In genomic region chr15:52653451-52653964, GRCh38 we compare ENCODE assay signal across 8 cellular contexts. TPM values are rescaled to one million over a fixed set of nuclear protein-coding genes. Genes with fewer than 3 reads are reported as not detected.
DNase-seq lines count a peak whose midpoint lies in the region; ATAC-seq and TF ChIP-seq lines count a peak whose summit lies in the region.

No MANE protein-coding gene starts in this region.

- H3K79me1 ChIP-seq in IMR-90 (ENCODE audit: low read depth in 1 of 2, low read length in 2 of 2) (peaks cover 6 to 19% of the 10 kb centered on the region in 2 experiments; a peak in 2 of 4 replicates), mesendoderm (ENCODE audit: low read length) (no peaks in the 10 kb centered on the region)

- no peaks in the 10 kb centered on the region for H4K20me1 ChIP-seq in IMR-90 (ENCODE audit: insufficient read depth, low read length)
- H4K20me1 ChIP-seq in mammary epithelial cell (ENCODE audit: insufficient read depth, low read length) = no peaks in the 10 kb centered on the region

- no CpG with 5 or more reads among the region's 4 CpGs for WGBS in IMR-90 (ENCODE audit: extremely low coverage in 2 of 2, insufficient read length in 1 of 2), 2 experiments
- WGBS in mammary epithelial cell (ENCODE audit: low coverage, missing lambda C conversion rate) = 34% methylated on average over 4 of the region's 4 CpGs
- no CpG with 5 or more reads among the region's 4 CpGs for WGBS in mesendoderm (ENCODE audit: extremely low coverage, insufficient coverage, low lambda C conversion rate)

- H2AK5ac ChIP-seq in IMR-90 (ENCODE audit: low read depth, low read length) (peak overlapping the region; percentile 11; the same call in 1 of the 2 replicates), mesendoderm (ENCODE audit: low read length) (no peak overlapping the region)

- H3K9ac ChIP-seq in IMR-90 (ENCODE audit: low read depth, low read length) = no peak overlapping the region
- H3K9ac ChIP-seq in mammary epithelial cell (ENCODE audit: insufficient read depth, low read length) = no peak overlapping the region
- no peak overlapping the region for H3K9ac ChIP-seq in mesendoderm (ENCODE audit: low read length)

- 0 out of 2 replicates have a peak overlapping the region, but pooled peaks have one; percentile 22 for H4K5ac ChIP-seq in IMR-90 (ENCODE audit: low read depth, low read length)
- no peak overlapping the region for H4K5ac ChIP-seq in mesendoderm (ENCODE audit: low read length)

- BruUV-seq in IMR-90 (replicated peaks; lab: Mats Ljungman, UMichigan) (no TSS peak), mammary epithelial cell (replicated peaks; lab: Mats Ljungman, UMichigan) (no TSS peak)

- POLR2A ChIA-PET in IMR-90 (lab: Charles Lee; ENCODE audit: unreplicated experiment) = no interaction called here

- ATAC-seq in IMR-90 (ENCODE audit: low read depth) = no peak

- H3K27me3 ChIP-seq in IMR-90 (ENCODE audit: control insufficient read depth, insufficient read depth, low read length) = no peaks in the 10 kb centered on the region
- H3K27me3 ChIP-seq in mammary epithelial cell (ENCODE audit: insufficient read depth, low read length) = no peaks in the 10 kb centered on the region
- no peaks in the 10 kb centered on the region for H3K27me3 ChIP-seq in mesendoderm (ENCODE audit: insufficient read depth, low read length, poor library complexity)

- H3K4me1 ChIP-seq in IMR-90 (ENCODE audit: control insufficient read depth, insufficient read depth, low read length) (peaks cover 5% of the 10 kb centered on the region; the same call in 1 of the 2 replicates), mammary epithelial cell (ENCODE audit: insufficient read depth, low read length) (peaks cover 36% of the 10 kb centered on the region), mesendoderm (ENCODE audit: control insufficient read depth, low read depth, low read length) (no peaks in the 10 kb centered on the region)

- no peak for TF ChIP-seq POLR2A in IMR-90 (IDR thresholded peaks at IDR 0.05; ENCODE audit: low read depth, low read length)

- peak overlapping the region; percentile 36; the same call in 1 of the 2 replicates for H3K27ac ChIP-seq in IMR-90 (ENCODE audit: insufficient read depth, low read length)
- H3K27ac ChIP-seq in mammary epithelial cell (ENCODE audit: insufficient read depth, low read depth, low read length) = peak overlapping the region; percentile 76
- no peak overlapping the region for H3K27ac ChIP-seq in mesendoderm (ENCODE audit: low read depth, low read length)
- H3K27ac ChIP-seq in coronary artery = peak overlapping the region in 1 of 2 donors; percentile 72

- H4K8ac ChIP-seq in IMR-90 (ENCODE audit: low read depth in 2 of 2, low read length in 2 of 2) = peak overlapping the region in 1 of 2 experiments; percentile 37; a peak in 2 of 4 replicates
- H4K8ac ChIP-seq in mesendoderm (ENCODE audit: low read depth, low read length) = no peak overlapping the region

- H3K14ac ChIP-seq in IMR-90 (replicated peaks; ENCODE audit: low read depth, low read length) = peak overlapping the region; percentile 61

- CTCF ChIA-PET in IMR-90 (lab: Yijun Ruan, JAX) (no interaction called here), mammary epithelial cell (lab: Charles Lee; ENCODE audit: low non-redundant PET) (interaction anchor here (0.7 kb wide), 1 partner anchor 96 kb away, joined by 3 read pairs; no protein-coding TSS in a partner anchor)

- H3K9me3 ChIP-seq in IMR-90 (ENCODE audit: control insufficient read depth, insufficient read depth, low read length) (no peaks in the 10 kb centered on the region), mammary epithelial cell (replicated peaks; ENCODE audit: insufficient read depth, low read length) (no peaks in the 10 kb centered on the region)

- H3K23ac ChIP-seq in IMR-90 (ENCODE audit: low read depth, low read length) (peak overlapping the region; percentile 20), mesendoderm (ENCODE audit: low read length) (no peak overlapping the region)

- H3K36me3 ChIP-seq in IMR-90 (ENCODE audit: control insufficient read depth, insufficient read depth, low read length) (no peaks in the 10 kb centered on the region), mammary epithelial cell (ENCODE audit: insufficient read depth, low read length) (no peaks in the 10 kb centered on the region), mesendoderm (ENCODE audit: control insufficient read depth, insufficient read depth, low read length) (no peaks in the 10 kb centered on the region)

- no peak for TF ChIP-seq RAD21 in IMR-90 (IDR thresholded peaks at IDR 0.05; ENCODE audit: low read length)

- in situ Hi-C loops in IMR-90 (cut with MboI; ENCODE audit: low sequenced_read_pairs) = loop anchor here (25.0 kb wide), 1 partner anchor 641 kb away; the partner anchor contains the start of gene MAPK6
- in situ Hi-C loops in mammary epithelial cell (cut with MboI; ENCODE audit: low sequenced_read_pairs in 2 of 2) = no loop called here

- peak overlapping the region; percentile 62 for H3K4me2 ChIP-seq in IMR-90 (ENCODE audit: low read depth, low read length)
- H3K4me2 ChIP-seq in mammary epithelial cell (ENCODE audit: insufficient read depth, low read depth, low read length) = peak overlapping the region; percentile 34
- no peak overlapping the region for H3K4me2 ChIP-seq in mesendoderm (ENCODE audit: low read length)

- H3K56ac ChIP-seq in IMR-90 (ENCODE audit: extremely low read depth, insufficient read depth, low read length) (peak overlapping the region; percentile 13; the same call in 1 of the 2 replicates), mesendoderm (ENCODE audit: low read length) (no peak overlapping the region)

- peak overlapping the region; percentile 74 for H2BK5ac ChIP-seq in IMR-90 (ENCODE audit: low read depth, low read length, poor library complexity, severe bottlenecking)
- no peak overlapping the region for H2BK5ac ChIP-seq in mesendoderm (ENCODE audit: low read length)

- H2BK120ac ChIP-seq in IMR-90 (ENCODE audit: low read depth, low read length) (peak overlapping the region; percentile 73), mesendoderm (ENCODE audit: low read depth, low read length) (no peak overlapping the region)

- H3K79me2 ChIP-seq in mammary epithelial cell (ENCODE audit: insufficient read depth, low read length) (no peaks in the 10 kb centered on the region), mesendoderm (ENCODE audit: control insufficient read depth, insufficient read depth, low read length) (no peaks in the 10 kb centered on the region)

- H3K4me3 ChIP-seq in IMR-90 (ENCODE audit: insufficient read depth, low read depth, low read length) (no peak overlapping the region), mammary epithelial cell (replicated peaks in 1 of 3; ENCODE audit: insufficient read depth in 1 of 3, low read depth in 2 of 3, low read length in 3 of 3) (no peak overlapping the region), mesendoderm (ENCODE audit: low read length) (no peak overlapping the region), coronary artery (no peak overlapping the region)

- no peak overlapping the region for H2AFZ ChIP-seq in IMR-90 (replicated peaks; ENCODE audit: low read length, poor library complexity)
- H2AFZ ChIP-seq in mammary epithelial cell (ENCODE audit: low read depth, low read length) = peak overlapping the region; percentile 41

- TF ChIP-seq CTCF in IMR-90 (conservative IDR thresholded peaks at IDR 0.05; ENCODE audit: low read depth, low read length) = no peak
- TF ChIP-seq CTCF in mammary epithelial cell (conservative IDR thresholded peaks at IDR 0.05 in 1 of 2, IDR thresholded peaks at IDR 0.05 in 1 of 2; ENCODE audit: extremely low read depth in 1 of 2, insufficient read depth in 1 of 2, low read depth in 1 of 2, low read length in 2 of 2) = no peak
- no peak for TF ChIP-seq CTCF in coronary artery (IDR thresholded peaks at IDR 0.05)

- H3K18ac ChIP-seq in IMR-90 (ENCODE audit: low read depth, low read length) = peak overlapping the region; percentile 32; the same call in 1 of the 2 replicates
- H3K18ac ChIP-seq in mesendoderm (ENCODE audit: low read length) = no peak overlapping the region

- no peak overlapping the region for H2AK9ac ChIP-seq in IMR-90 (replicated peaks; ENCODE audit: low read depth, low read length, poor library complexity)

- 0 out of 3 replicates have a peak overlapping the region, but pooled peaks have one; percentile 45 for H2BK15ac ChIP-seq in IMR-90 (ENCODE audit: low read depth, low read length)
- H2BK15ac ChIP-seq in mesendoderm (replicated peaks; ENCODE audit: low read depth) = no peak overlapping the region

- DNase-seq in A172 (ENCODE audit: low spot score) (peak; percentile 55), IMR-90 (peak; percentile 85), mammary epithelial cell (peak; percentile 71), mesendoderm (peak; percentile 59), inferior parietal cortex (ENCODE audit: extremely low spot score) (no peak), coronary artery (ENCODE audit: low spot score) (no peak), NCI-H2227 (lab: John Stamatoyannopoulos, UW; ENCODE audit: unreplicated experiment) (no peak), NCI-H748 treated with DMSO at 0.1 percent for 48 hours (lab: John Stamatoyannopoulos, UW) (no peak)

- peak overlapping the region; percentile 23 for H2BK20ac ChIP-seq in IMR-90 (ENCODE audit: low read depth, low read length)

- dilution Hi-C loops in IMR-90 (cut with HindIII; ENCODE audit: low sequenced_read_pairs, unreplicated experiment) (no loop called here), mammary epithelial cell (cut with HindIII; ENCODE audit: low sequenced_read_pairs) (no loop called here)

- H3K4ac ChIP-seq in IMR-90 (ENCODE audit: low read depth, low read length) (peak overlapping the region; percentile 23), mesendoderm (ENCODE audit: low read depth, low read length) (no peak overlapping the region)

- peaks cover 2% of the 10 kb centered on the region for H3K9me1 ChIP-seq in IMR-90 (ENCODE audit: insufficient read depth, low read length)

- no peak overlapping the region; the same call in 1 of the 2 replicates for H4K91ac ChIP-seq in IMR-90 (ENCODE audit: insufficient read depth, low read depth, low read length)

- intact Hi-C loops in IMR-90 (cut with micrococcal nuclease) (no loop called here), mammary epithelial cell (cut with micrococcal nuclease) (no loop called here)

TF ChIP-seq in IMR-90, 13 proteins besides CTCF, POLR2A, EP300 and RAD21:
- TF ChIP-seq CEBPB (IDR thresholded peaks at IDR 0.05; ENCODE audit: low read depth, low read length) = peak; percentile 81
- TF ChIP-seq MXI1 (IDR thresholded peaks at IDR 0.05; ENCODE audit: borderline replicate concordance, low read depth, low read length) = no peak
- no peak for TF ChIP-seq FOS (IDR thresholded peaks at IDR 0.05; ENCODE audit: low read depth, low read length)

RNA-seq across cellular contexts. Expression of gene ATOSA, which starts 25.7 kb away (rescaled TPM):
- total RNA-seq in A172 (2014; rRNA removed; shearing (Covaris generic)) = 8.0 and 9.0 TPM in 2 replicates
- total RNA-seq in IMR-90 (2012; rRNA removed) (17.2 and 23.9 TPM in 2 replicates), mammary epithelial cell (10 to 100 TPM; 14.4 to 25.3 TPM)
- polyA plus RNA-seq in IMR-90 (2012; rRNA removed) (9.4 and 13.2 TPM in 2 replicates), mammary epithelial cell (4.2 TPM)
- 2.5 and 4.2 TPM in 2 replicates for polyA plus RNA-seq in IMR-90 (2012; cell fraction: cytosol; rRNA removed)
- 7.6 and 66.2 TPM in 2 replicates for polyA plus RNA-seq in IMR-90 (2012; cell fraction: nucleus; rRNA removed; ENCODE audit: low replicate concordance)
- polyA minus RNA-seq in mammary epithelial cell = 7.1 TPM
- polyA plus RNA-seq in mesendoderm (2013, experiment 1 of 2) = 2.5 TPM
- polyA plus RNA-seq in mesendoderm (2013, experiment 2 of 2) = 2.4 TPM

Comparison
In these comparisons a context has a peak if more than half of its experiments do, and no peak if none do; other contexts are left out.
1. DNase-seq: peak in A172 (single experiment), IMR-90 (single experiment), mammary epithelial cell (single experiment) and mesendoderm (single experiment); none in inferior parietal cortex (single experiment), coronary artery (single experiment), NCI-H2227 (single experiment) and NCI-H748 treated with DMSO at 0.1 percent for 48 hours (single experiment).